Comparison of ENCODE assay signal across 3 cellular contexts in the genomic region with DNA sequence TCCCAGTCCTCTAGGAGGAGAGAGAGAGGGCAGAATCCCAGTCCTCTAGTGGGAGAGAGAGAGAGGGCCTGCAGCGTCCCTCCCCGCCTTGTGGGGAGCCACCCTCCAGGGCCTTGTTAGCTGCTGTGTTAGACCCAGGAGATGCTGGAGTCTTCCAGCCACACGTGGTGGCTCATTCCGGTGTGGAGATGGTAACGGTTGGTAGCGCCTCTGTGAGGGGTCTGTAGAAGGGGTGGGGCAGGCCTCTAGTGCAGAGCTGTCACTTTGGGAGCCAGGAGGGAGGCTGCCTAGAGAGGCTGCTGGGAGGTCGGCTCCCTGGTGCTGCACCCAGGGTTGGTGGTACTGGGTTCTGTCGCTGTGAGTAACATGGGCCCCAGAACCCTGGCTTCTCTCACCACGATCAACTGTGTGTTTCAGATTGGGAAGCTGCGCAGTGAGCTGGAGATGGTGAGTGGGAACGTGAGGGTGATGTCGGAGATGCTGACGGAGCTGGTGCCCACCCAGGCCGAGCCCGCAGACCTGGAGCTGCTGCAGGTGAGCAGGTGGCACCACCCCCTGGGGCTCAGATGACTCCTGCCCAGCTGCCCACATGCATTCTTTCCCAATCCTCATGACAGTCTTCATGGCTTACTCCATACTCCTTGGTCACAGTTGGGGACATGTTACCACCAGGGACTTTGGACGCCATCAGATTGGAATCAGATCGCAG.
TF ChIP-seq lines count a peak whose summit lies in the region.

No MANE protein-coding gene starts in this region.

TF ChIP-seq in A549, 52 proteins besides CTCF, POLR2A, EP300 and RAD21:
- no peak for TF ChIP-seq JUNB (IDR thresholded peaks at IDR 0.05)
- TF ChIP-seq, protein P1, sequence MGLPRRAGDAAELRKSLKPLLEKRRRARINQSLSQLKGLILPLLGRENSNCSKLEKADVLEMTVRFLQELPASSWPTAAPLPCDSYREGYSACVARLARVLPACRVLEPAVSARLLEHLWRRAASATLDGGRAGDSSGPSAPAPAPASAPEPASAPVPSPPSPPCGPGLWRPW (IDR thresholded peaks at IDR 0.05), result no peak
- no peak for TF ChIP-seq HOXB5 (CRISPR knock-in tag; IDR thresholded peaks at IDR 0.05)
- no peak for TF ChIP-seq KDM1A (IDR thresholded peaks at IDR 0.05; ENCODE audit: low read depth)
- no peak for TF ChIP-seq PHF8 (IDR thresholded peaks at IDR 0.05; ENCODE audit: borderline replicate concordance, low read depth)
- TF ChIP-seq E2F6 (IDR thresholded peaks at IDR 0.05; ENCODE audit: borderline replicate concordance, low read depth), result no peak
- TF ChIP-seq NR3C1 (IDR thresholded peaks at IDR 0.05), result no peak
- no peak for TF ChIP-seq FOSB (CRISPR knock-in tag; IDR thresholded peaks at IDR 0.05)
- no peak for TF ChIP-seq ZFP36 (IDR thresholded peaks at IDR 0.05; ENCODE audit: borderline replicate concordance, partially characterized antibody)
- TF ChIP-seq MAZ (IDR thresholded peaks at IDR 0.05; ENCODE audit: borderline replicate concordance, low read depth, low read length), result no peak
- TF ChIP-seq BCL3 (IDR thresholded peaks at IDR 0.05), result no peak
- no peak for TF ChIP-seq ZC3H11A (IDR thresholded peaks at IDR 0.05)
- TF ChIP-seq, protein P2, sequence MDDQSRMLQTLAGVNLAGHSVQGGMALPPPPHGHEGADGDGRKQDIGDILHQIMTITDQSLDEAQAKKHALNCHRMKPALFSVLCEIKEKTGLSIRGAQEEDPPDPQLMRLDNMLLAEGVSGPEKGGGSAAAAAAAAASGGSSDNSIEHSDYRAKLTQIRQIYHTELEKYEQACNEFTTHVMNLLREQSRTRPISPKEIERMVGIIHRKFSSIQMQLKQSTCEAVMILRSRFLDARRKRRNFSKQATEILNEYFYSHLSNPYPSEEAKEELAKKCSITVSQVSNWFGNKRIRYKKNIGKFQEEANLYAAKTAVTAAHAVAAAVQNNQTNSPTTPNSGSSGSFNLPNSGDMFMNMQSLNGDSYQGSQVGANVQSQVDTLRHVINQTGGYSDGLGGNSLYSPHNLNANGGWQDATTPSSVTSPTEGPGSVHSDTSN (IDR thresholded peaks at IDR 0.05), result no peak

TF ChIP-seq in HepG2, 621 proteins besides CTCF, POLR2A, EP300 and RAD21:
- no peak for TF ChIP-seq ZNF572 (CRISPR knock-in tag; IDR thresholded peaks at IDR 0.05)
- TF ChIP-seq, protein P3, sequence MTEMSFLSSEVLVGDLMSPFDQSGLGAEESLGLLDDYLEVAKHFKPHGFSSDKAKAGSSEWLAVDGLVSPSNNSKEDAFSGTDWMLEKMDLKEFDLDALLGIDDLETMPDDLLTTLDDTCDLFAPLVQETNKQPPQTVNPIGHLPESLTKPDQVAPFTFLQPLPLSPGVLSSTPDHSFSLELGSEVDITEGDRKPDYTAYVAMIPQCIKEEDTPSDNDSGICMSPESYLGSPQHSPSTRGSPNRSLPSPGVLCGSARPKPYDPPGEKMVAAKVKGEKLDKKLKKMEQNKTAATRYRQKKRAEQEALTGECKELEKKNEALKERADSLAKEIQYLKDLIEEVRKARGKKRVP (CRISPR knock-in tag; IDR thresholded peaks at IDR 0.05), result no peak
- TF ChIP-seq PPARG (CRISPR knock-in tag; conservative IDR thresholded peaks at IDR 0.05), result no peak
- TF ChIP-seq MBD4 (IDR thresholded peaks at IDR 0.05; ENCODE audit: borderline replicate concordance, low read length), result no peak
- TF ChIP-seq, protein P4, sequence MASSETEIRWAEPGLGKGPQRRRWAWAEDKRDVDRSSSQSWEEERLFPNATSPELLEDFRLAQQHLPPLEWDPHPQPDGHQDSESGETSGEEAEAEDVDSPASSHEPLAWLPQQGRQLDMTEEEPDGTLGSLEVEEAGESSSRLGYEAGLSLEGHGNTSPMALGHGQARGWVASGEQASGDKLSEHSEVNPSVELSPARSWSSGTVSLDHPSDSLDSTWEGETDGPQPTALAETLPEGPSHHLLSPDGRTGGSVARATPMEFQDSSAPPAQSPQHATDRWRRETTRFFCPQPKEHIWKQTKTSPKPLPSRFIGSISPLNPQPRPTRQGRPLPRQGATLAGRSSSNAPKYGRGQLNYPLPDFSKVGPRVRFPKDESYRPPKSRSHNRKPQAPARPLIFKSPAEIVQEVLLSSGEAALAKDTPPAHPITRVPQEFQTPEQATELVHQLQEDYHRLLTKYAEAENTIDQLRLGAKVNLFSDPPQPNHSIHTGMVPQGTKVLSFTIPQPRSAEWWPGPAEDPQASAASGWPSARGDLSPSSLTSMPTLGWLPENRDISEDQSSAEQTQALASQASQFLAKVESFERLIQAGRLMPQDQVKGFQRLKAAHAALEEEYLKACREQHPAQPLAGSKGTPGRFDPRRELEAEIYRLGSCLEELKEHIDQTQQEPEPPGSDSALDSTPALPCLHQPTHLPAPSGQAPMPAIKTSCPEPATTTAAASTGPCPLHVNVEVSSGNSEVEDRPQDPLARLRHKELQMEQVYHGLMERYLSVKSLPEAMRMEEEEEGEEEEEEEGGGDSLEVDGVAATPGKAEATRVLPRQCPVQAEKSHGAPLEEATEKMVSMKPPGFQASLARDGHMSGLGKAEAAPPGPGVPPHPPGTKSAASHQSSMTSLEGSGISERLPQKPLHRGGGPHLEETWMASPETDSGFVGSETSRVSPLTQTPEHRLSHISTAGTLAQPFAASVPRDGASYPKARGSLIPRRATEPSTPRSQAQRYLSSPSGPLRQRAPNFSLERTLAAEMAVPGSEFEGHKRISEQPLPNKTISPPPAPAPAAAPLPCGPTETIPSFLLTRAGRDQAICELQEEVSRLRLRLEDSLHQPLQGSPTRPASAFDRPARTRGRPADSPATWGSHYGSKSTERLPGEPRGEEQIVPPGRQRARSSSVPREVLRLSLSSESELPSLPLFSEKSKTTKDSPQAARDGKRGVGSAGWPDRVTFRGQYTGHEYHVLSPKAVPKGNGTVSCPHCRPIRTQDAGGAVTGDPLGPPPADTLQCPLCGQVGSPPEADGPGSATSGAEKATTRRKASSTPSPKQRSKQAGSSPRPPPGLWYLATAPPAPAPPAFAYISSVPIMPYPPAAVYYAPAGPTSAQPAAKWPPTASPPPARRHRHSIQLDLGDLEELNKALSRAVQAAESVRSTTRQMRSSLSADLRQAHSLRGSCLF (CRISPR knock-in tag; IDR thresholded peaks at IDR 0.05; ENCODE audit: borderline replicate concordance), result no peak
- no peak for TF ChIP-seq REL (CRISPR knock-in tag; conservative IDR thresholded peaks at IDR 0.05)
- no peak for TF ChIP-seq ZNF121 (CRISPR knock-in tag; IDR thresholded peaks at IDR 0.05)
- no peak for TF ChIP-seq RBFOX2 (IDR thresholded peaks at IDR 0.05; ENCODE audit: low read depth, low read length)
- TF ChIP-seq TSC22D2 (CRISPR knock-in tag; IDR thresholded peaks at IDR 0.05; ENCODE audit: borderline replicate concordance), result no peak
- no peak for TF ChIP-seq NCOA1 (CRISPR knock-in tag; IDR thresholded peaks at IDR 0.05)
- no peak for TF ChIP-seq ZBTB21 (CRISPR knock-in tag; IDR thresholded peaks at IDR 0.05)

TF ChIP-seq in HEK293T, 16 proteins besides CTCF, POLR2A, EP300 and RAD21:
- TF ChIP-seq CTBP1 (IDR thresholded peaks at IDR 0.05; ENCODE audit: borderline replicate concordance) (no peak), ZNF384 (IDR thresholded peaks at IDR 0.05) (no peak), SUZ12 (IDR thresholded peaks at IDR 0.05) (no peak), SP1 (IDR thresholded peaks at IDR 0.05) (no peak), PKNOX1 (IDR thresholded peaks at IDR 0.05) (no peak), FOXM1 (IDR thresholded peaks at IDR 0.05; ENCODE audit: borderline replicate concordance) (no peak), HDGF (IDR thresholded peaks at IDR 0.05; ENCODE audit: borderline replicate concordance) (no peak), BHLHE40 (IDR thresholded peaks at IDR 0.05; ENCODE audit: borderline replicate concordance) (no peak), FOXK2 (IDR thresholded peaks at IDR 0.05) (no peak), FOXA1 (IDR thresholded peaks at IDR 0.05) (no peak)
